8 cellular contexts compared by ENCODE assay signal in genomic region chr1:33255347-33256311, GRCh38. TPM values are rescaled to one million over a fixed set of nuclear protein-coding genes. Genes with fewer than 3 reads are reported as not detected.
A peak's percentile ranks its signal among the peaks of the same experiment; 100 is the strongest.
DNase-seq lines count a peak whose midpoint lies in the region; ATAC-seq and TF ChIP-seq lines count a peak whose summit lies in the region.

No MANE protein-coding gene starts in this region.

- H3K79me2 ChIP-seq in HCT116 (ENCODE audit: insufficient read depth, low read length), result 0 out of 2 replicates have a peak, but pooled peaks cover 4% of the 10 kb centered on the region

- no peaks in the 10 kb centered on the region for H3K36me3 Mint-ChIP-seq in mesothelial cell of epicardium

- CTCF ChIA-PET in HCT116 (lab: Charles Lee), result interaction anchor here (1.4 kb wide), 1 partner anchor 39 kb away, joined by 5 read pairs; no protein-coding TSS in a partner anchor

- RAD21 ChIA-PET in HCT116 (lab: Charles Lee; ENCODE audit: low non-redundant PET in 1 of 2, low total read pairs in 2 of 2, uncharacterized antibody in 2 of 2, unreplicated experiment in 2 of 2), result interaction anchor here in 1 of 2 experiments (0.8 kb wide), 1 partner anchor 37 kb away, joined by 4 read pairs; no protein-coding TSS in a partner anchor

- no peaks in the 10 kb centered on the region for H3K9me3 ChIP-seq in HCT116 (ENCODE audit: control insufficient read depth in 1 of 2, insufficient read depth in 1 of 2, low read depth in 1 of 2, low read length in 2 of 2)

- no peaks in the 10 kb centered on the region for H4K20me1 ChIP-seq in HCT116 (ENCODE audit: insufficient read depth)

- TF ChIP-seq POLR2A in HCT116 (IDR thresholded peaks at IDR 0.05; ENCODE audit: borderline replicate concordance, extremely low read depth, insufficient read depth, insufficient read length), result peak; percentile 83

- H3K27ac Mint-ChIP-seq in mesothelial cell of epicardium, result peak overlapping the region; percentile 75

- ATAC-seq in HCT116, result peak; percentile 93

- no peak for TF ChIP-seq CTCF in HCT116 (IDR thresholded peaks at IDR 0.05 in 2 of 3, conservative IDR thresholded peaks at IDR 0.05 in 1 of 3; ENCODE audit: borderline replicate concordance in 1 of 3, insufficient read depth in 1 of 3, low read depth in 2 of 3, low read length in 2 of 3)
- TF ChIP-seq CTCF in mesothelial cell of epicardium (IDR thresholded peaks at IDR 0.05; ENCODE audit: unreplicated experiment), result no peak

- peak overlapping the region; percentile 94 for H3K4me2 ChIP-seq in HCT116 (ENCODE audit: low read length)

- in situ Hi-C loops in Caki2 (cut with HindIII; ENCODE audit: low pct_unique_long_range_greater_than_20kb, low sequenced_read_pairs), result no loop called here

- H3K4me3 ChIP-seq in HCT116 (replicated peaks in 1 of 2; ENCODE audit: low read depth in 1 of 2, low read length in 2 of 2), result peak overlapping the region; percentile 49 to 65

- H2AFZ ChIP-seq in HCT116 (ENCODE audit: low read depth, low read length, poor library complexity, severe bottlenecking), result peak overlapping the region; percentile 44

- H3K27me3 Mint-ChIP-seq in mesothelial cell of epicardium (ENCODE audit: low read depth), result no peaks in the 10 kb centered on the region

- BruUV-seq in HCT116 (replicated peaks; lab: Mats Ljungman, UMichigan), result no TSS peak

- no peaks in the 10 kb centered on the region for H3K36me3 ChIP-seq in HCT116 (ENCODE audit: control insufficient read depth in 1 of 2, insufficient read depth in 2 of 2, low read length in 2 of 2)

- intact Hi-C loops in HCT116 (cut with micrococcal nuclease), result no loop called here

- H3K4me1 Mint-ChIP-seq in mesothelial cell of epicardium, result peaks cover 42% of the 10 kb centered on the region

- peaks cover 10 to 20% of the 10 kb centered on the region in 2 experiments for H3K4me1 ChIP-seq in HCT116 (ENCODE audit: control insufficient read depth in 1 of 2, insufficient read depth in 2 of 2, low read length in 2 of 2)

- H3K9me2 ChIP-seq in HCT116 (ENCODE audit: insufficient read depth), result no peaks in the 10 kb centered on the region

- DNase-seq in Caki2 (ENCODE audit: low read depth) (peak; percentile 79), HCT116 (ENCODE audit: low read depth, low spot score) (peak; percentile 83), NCI-H526 treated with DMSO at 0.1 percent for 48 hours (lab: John Stamatoyannopoulos, UW) (peak; percentile 49), activated T-cell treated with anti-CD3 and anti-CD28 coated beads for 1 hour (ENCODE audit: low read depth) (peak; percentile 27), epithelial cell of prostate (ENCODE audit: low read depth, low spot score) (no peak), mesothelial cell of epicardium (ENCODE audit: low spot score in 2 of 2, unreplicated experiment in 2 of 2) (peak in 1 of 2 experiments; percentile 65), GOT3 (lab: John Stamatoyannopoulos, UW) (no peak)
- peak; percentile 8 to 19 for DNase-seq in stimulated activated CD8-positive, alpha-beta memory T cell treated with anti-CD3 and anti-CD28 coated beads, Interleukin-7, amount 100 ng/mL, for 4 hours (ENCODE audit: low read depth in 2 of 2)

- H3K4me3 Mint-ChIP-seq in mesothelial cell of epicardium, result peak overlapping the region; percentile 60

- H3K27ac ChIP-seq in HCT116 (ENCODE audit: low read depth, low read length) (peak overlapping the region; percentile 95), epithelial cell of prostate (peak overlapping the region; percentile 73)

- no peaks in the 10 kb centered on the region for H3K27me3 ChIP-seq in HCT116 (ENCODE audit: insufficient read depth, low read length)

- TF ChIP-seq RAD21 in HCT116 (IDR thresholded peaks at IDR 0.05; ENCODE audit: low read depth), result no peak

- H3K9me3 Mint-ChIP-seq in mesothelial cell of epicardium, result no peaks in the 10 kb centered on the region

- peak overlapping the region; percentile 69 for H3K9ac ChIP-seq in HCT116 (ENCODE audit: low read length)

- POLR2A ChIA-PET in HCT116 (lab: Charles Lee), result interaction anchor here (0.6 to 1.0 kb wide), 3 partner anchors 9 to 216 kb away, joined by 3 to 4 read pairs (median 3); no protein-coding TSS in a partner anchor

TF ChIP-seq in HCT116, 20 proteins besides CTCF, POLR2A, EP300 and RAD21:
- no peak for TF ChIP-seq CEBPB (IDR thresholded peaks at IDR 0.05; ENCODE audit: low read depth)
- no peak for TF ChIP-seq EGR1 (IDR thresholded peaks at IDR 0.05; ENCODE audit: low read depth)
- no peak for TF ChIP-seq REST (IDR thresholded peaks at IDR 0.05; ENCODE audit: low read depth)
- TF ChIP-seq ELF1 (IDR thresholded peaks at IDR 0.05; ENCODE audit: borderline replicate concordance, low read depth), result no peak
- peak; percentile 95 for TF ChIP-seq ZFX (IDR thresholded peaks at IDR 0.05)
- peak; percentile 96 for TF ChIP-seq POLR2AphosphoS5 (IDR thresholded peaks at IDR 0.05; ENCODE audit: low read depth, low read length)
- no peak for TF ChIP-seq EZH2 (IDR thresholded peaks at IDR 0.05)
- no peak for TF ChIP-seq SIN3A (IDR thresholded peaks at IDR 0.05; ENCODE audit: low read depth)
- no peak for TF ChIP-seq FOSL1 (IDR thresholded peaks at IDR 0.05; ENCODE audit: low read depth)
- TF ChIP-seq, protein P1, sequence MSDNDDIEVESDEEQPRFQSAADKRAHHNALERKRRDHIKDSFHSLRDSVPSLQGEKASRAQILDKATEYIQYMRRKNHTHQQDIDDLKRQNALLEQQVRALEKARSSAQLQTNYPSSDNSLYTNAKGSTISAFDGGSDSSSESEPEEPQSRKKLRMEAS (IDR thresholded peaks at IDR 0.05), result no peak
- TF ChIP-seq, protein P2, sequence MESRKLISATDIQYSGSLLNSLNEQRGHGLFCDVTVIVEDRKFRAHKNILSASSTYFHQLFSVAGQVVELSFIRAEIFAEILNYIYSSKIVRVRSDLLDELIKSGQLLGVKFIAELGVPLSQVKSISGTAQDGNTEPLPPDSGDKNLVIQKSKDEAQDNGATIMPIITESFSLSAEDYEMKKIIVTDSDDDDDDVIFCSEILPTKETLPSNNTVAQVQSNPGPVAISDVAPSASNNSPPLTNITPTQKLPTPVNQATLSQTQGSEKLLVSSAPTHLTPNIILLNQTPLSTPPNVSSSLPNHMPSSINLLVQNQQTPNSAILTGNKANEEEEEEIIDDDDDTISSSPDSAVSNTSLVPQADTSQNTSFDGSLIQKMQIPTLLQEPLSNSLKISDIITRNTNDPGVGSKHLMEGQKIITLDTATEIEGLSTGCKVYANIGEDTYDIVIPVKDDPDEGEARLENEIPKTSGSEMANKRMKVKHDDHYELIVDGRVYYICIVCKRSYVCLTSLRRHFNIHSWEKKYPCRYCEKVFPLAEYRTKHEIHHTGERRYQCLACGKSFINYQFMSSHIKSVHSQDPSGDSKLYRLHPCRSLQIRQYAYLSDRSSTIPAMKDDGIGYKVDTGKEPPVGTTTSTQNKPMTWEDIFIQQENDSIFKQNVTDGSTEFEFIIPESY (IDR thresholded peaks at IDR 0.05; ENCODE audit: extremely low read depth, insufficient replicate concordance, low read length), result no peak
- peak; percentile 11 for TF ChIP-seq YY1 (IDR thresholded peaks at IDR 0.05; ENCODE audit: extremely low read depth, insufficient replicate concordance, low read depth, low read length)
- TF ChIP-seq ZNF274 (IDR thresholded peaks at IDR 0.05; ENCODE audit: low read depth, low read length), result no peak
- TF ChIP-seq SRF (IDR thresholded peaks at IDR 0.05; ENCODE audit: low read depth), result no peak
- no peak for TF ChIP-seq JUND (IDR thresholded peaks at IDR 0.05)
- no peak for TF ChIP-seq TCF7L2 (IDR thresholded peaks at IDR 0.05; ENCODE audit: borderline replicate concordance, extremely low read depth, insufficient read depth, insufficient read length)

RNA-seq across cellular contexts. Expression of gene ZNF362, which starts 0.7 kb away (rescaled TPM):
- total RNA-seq in Caki2 (2014; rRNA removed; shearing (Covaris generic); ENCODE audit: low replicate concordance), result 6.0 and 8.6 TPM in 2 replicates
- total RNA-seq in HCT116 (2021; ENCODE audit: unreplicated experiment) (11.1 TPM), mesothelial cell of epicardium (112 to 114 TPM (median 113 TPM) in 3 replicates)
- 7.4 and 8.2 TPM in 2 replicates for polyA plus RNA-seq in HCT116 (2012)

Comparison
In these comparisons a context has a peak if more than half of its experiments do, and no peak if none do; other contexts are left out.
1. DNase-seq: peak in Caki2 (single experiment), HCT116 (single experiment), NCI-H526 treated with DMSO at 0.1 percent for 48 hours (single experiment), activated T-cell treated with anti-CD3 and anti-CD28 coated beads for 1 hour (single experiment) and stimulated activated CD8-positive, alpha-beta memory T cell treated with anti-CD3 and anti-CD28 coated beads, Interleukin-7, amount 100 ng/mL, for 4 hours (2 of 2); none in epithelial cell of prostate (single experiment) and GOT3 (single experiment).